Comparison of ENCODE assay signal across 3 cellular contexts in genomic region chr6:53573299-53573698, GRCh38.
TF ChIP-seq lines count a peak whose summit lies in the region.

No MANE protein-coding gene starts in this region.

TF ChIP-seq in SK-N-SH, 30 proteins besides CTCF, POLR2A, EP300 and RAD21:
- no peak for TF ChIP-seq USF2 (IDR thresholded peaks at IDR 0.05; ENCODE audit: borderline replicate concordance, low read depth, low read length)
- no peak for TF ChIP-seq MXI1 (IDR thresholded peaks at IDR 0.05; ENCODE audit: low read depth, low read length)
- no peak for TF ChIP-seq NFIC (IDR thresholded peaks at IDR 0.05; ENCODE audit: borderline replicate concordance)
- no peak for TF ChIP-seq RFX5 (IDR thresholded peaks at IDR 0.05; ENCODE audit: low read length)
- TF ChIP-seq FOSL2 (IDR thresholded peaks at IDR 0.05; ENCODE audit: borderline replicate concordance, low read depth): no peak
- TF ChIP-seq TEAD4 (IDR thresholded peaks at IDR 0.05; ENCODE audit: borderline replicate concordance, insufficient read depth): no peak
- TF ChIP-seq RXRA (IDR thresholded peaks at IDR 0.05; ENCODE audit: borderline replicate concordance, low read depth): no peak
- no peak for TF ChIP-seq RCOR1 (IDR thresholded peaks at IDR 0.05; ENCODE audit: low read length)
- TF ChIP-seq POLR2AphosphoS5 (IDR thresholded peaks at IDR 0.05; ENCODE audit: low read depth, low read length): no peak

TF ChIP-seq in SK-N-SH treated with all-trans-retinoic acid at 6 μM for 48 hours, 23 proteins besides CTCF, POLR2A, EP300 and RAD21:
- TF ChIP-seq TOX (CRISPR knock-in tag; IDR thresholded peaks at IDR 0.05; ENCODE audit: borderline replicate concordance) (no peak), POU6F1 (CRISPR knock-in tag; IDR thresholded peaks at IDR 0.05; ENCODE audit: borderline replicate concordance, low read depth) (no peak), TSHZ2 (CRISPR knock-in tag; IDR thresholded peaks at IDR 0.05) (no peak), SNAI2 (CRISPR knock-in tag; IDR thresholded peaks at IDR 0.05) (no peak), BACH2 (CRISPR knock-in tag; IDR thresholded peaks at IDR 0.05; ENCODE audit: borderline replicate concordance) (no peak), GLIS3 (CRISPR knock-in tag; IDR thresholded peaks at IDR 0.05) (no peak), ZNF565 (CRISPR knock-in tag; conservative IDR thresholded peaks at IDR 0.05; ENCODE audit: low read depth) (no peak), CSRNP3 (CRISPR knock-in tag; IDR thresholded peaks at IDR 0.05) (no peak), ARNTL (CRISPR knock-in tag; IDR thresholded peaks at IDR 0.05; ENCODE audit: borderline replicate concordance, low read depth) (no peak), ISL1 (CRISPR knock-in tag; IDR thresholded peaks at IDR 0.05) (no peak), ZNF8 (CRISPR knock-in tag; IDR thresholded peaks at IDR 0.05) (no peak), PATZ1 (CRISPR knock-in tag; IDR thresholded peaks at IDR 0.05; ENCODE audit: borderline replicate concordance) (no peak), CSDC2 (CRISPR knock-in tag; IDR thresholded peaks at IDR 0.05) (no peak), ESRRG (CRISPR knock-in tag; IDR thresholded peaks at IDR 0.05) (no peak)

TF ChIP-seq in K562, 482 proteins besides CTCF, POLR2A, EP300 and RAD21:
- TF ChIP-seq SRF (CRISPR knock-in tag; IDR thresholded peaks at IDR 0.05): peak in 1 of 2 experiments; percentile 53; a peak in 1 of 4 replicates
- peak; percentile 49; the same call in 1 of the 2 replicates for TF ChIP-seq KLF13 (tag; IDR thresholded peaks at IDR 0.05; ENCODE audit: borderline replicate concordance, low read depth)
- TF ChIP-seq GABPA (tag; conservative IDR thresholded peaks at IDR 0.05; ENCODE audit: low read depth): peak; percentile 49; the same call in 1 of the 2 replicates
- peak; percentile 28 to 69 for TF ChIP-seq E2F6 (IDR thresholded peaks at IDR 0.05; ENCODE audit: borderline replicate concordance in 1 of 2, extremely low read depth in 1 of 2, insufficient read depth in 1 of 2, insufficient read length in 1 of 2, low read depth in 1 of 2, low read length in 1 of 2, poor library complexity in 1 of 2, severe bottlenecking in 1 of 2)
- TF ChIP-seq ZNF584 (CRISPR knock-in tag; IDR thresholded peaks at IDR 0.05; ENCODE audit: low read depth): no peak
- TF ChIP-seq MGA (IDR thresholded peaks at IDR 0.05): peak; percentile 42; the same call in 1 of the 2 replicates
- no peak for TF ChIP-seq IRF1 (CRISPR knock-in tag; IDR thresholded peaks at IDR 0.05; ENCODE audit: borderline replicate concordance)
- peak; percentile 57 for TF ChIP-seq ETV1 (tag; conservative IDR thresholded peaks at IDR 0.05; ENCODE audit: low read depth)
- 0 out of 2 replicates have a peak, but pooled peaks have one; percentile 30 for TF ChIP-seq ZBTB40 (IDR thresholded peaks at IDR 0.05)
- TF ChIP-seq ZBTB40 (CRISPR knock-in tag; IDR thresholded peaks at IDR 0.05): no peak
- TF ChIP-seq MITF (IDR thresholded peaks at IDR 0.05): 0 out of 2 replicates have a peak, but pooled peaks have one; percentile 16
- peak; percentile 43; the same call in 1 of the 2 replicates for TF ChIP-seq GABPB1 (CRISPR knock-in tag; IDR thresholded peaks at IDR 0.05)
